ENCODE assay signal across 24 cellular contexts in genomic region chr13:47112900-47113299, GRCh38.
"Had no signal": no experiment of that assay in that cellular context is flagged by ENCODE, and none has a peak within 500 bp of the region (broad histone marks: within the 10 kb centered on the region; RNA-seq: fewer than 3 reads in every experiment).

No MANE protein-coding gene starts in this region.

- H3K4me2 ChIP-seq: hepatocyte had no signal

- H2AFZ ChIP-seq: hepatocyte had no signal

- H3K4me3 Mint-ChIP-seq: activated naive CD4-positive, alpha-beta T cell treated with anti-CD3 and anti-CD28 coated beads for 36 hours; activated naive CD8-positive, alpha-beta T cell treated with anti-CD3 and anti-CD28 coated beads, Interleukin-2, amount 10 ng/mL, durations not matched to agents 7 days and 5 days; naive thymus-derived CD4-positive, alpha-beta T cell; neural crest cell; type B pancreatic cell had no signal

- H3K4me1 ChIP-seq: left ventricle myocardium inferior, spleen, vagina had no signal

- H3K9me3 Mint-ChIP-seq: activated naive CD4-positive, alpha-beta T cell treated with anti-CD3 and anti-CD28 coated beads for 36 hours; activated naive CD8-positive, alpha-beta T cell treated with anti-CD3 and anti-CD28 coated beads, Interleukin-2, amount 10 ng/mL, durations not matched to agents 7 days and 5 days; neural crest cell; type B pancreatic cell had no signal

- H3K27ac Mint-ChIP-seq: activated naive CD4-positive, alpha-beta T cell treated with anti-CD3 and anti-CD28 coated beads for 36 hours; activated naive CD8-positive, alpha-beta T cell treated with anti-CD3 and anti-CD28 coated beads, Interleukin-2, amount 10 ng/mL, durations not matched to agents 7 days and 5 days; naive thymus-derived CD4-positive, alpha-beta T cell; progenitor cell of endocrine pancreas; type B pancreatic cell had no signal

- H3K9me3 ChIP-seq: left ventricle myocardium inferior, spleen, thoracic aorta, vagina had no signal

- H3K27me3 ChIP-seq: cardiac muscle cell, hepatocyte, spleen, vagina had no signal

- H3K4me3 ChIP-seq: cardiac muscle cell, hepatocyte, left ventricle myocardium inferior, spleen, thoracic aorta, vagina had no signal

- H3K79me2 ChIP-seq: hepatocyte had no signal

- H3K27me3 Mint-ChIP-seq: type B pancreatic cell had no signal

- DNase-seq: activated CD4-positive, alpha-beta T cell treated with anti-CD3 and anti-CD28 coated beads for 4 hours; activated CD4-positive, alpha-beta T cell treated with anti-CD3 and anti-CD28 coated beads, Interleukin-2, amount 50 U/mL, for 48 hours; activated CD4-positive, CD25-positive, alpha-beta regulatory T cell; activated CD8-positive, alpha-beta memory T cell treated with anti-CD3 and anti-CD28 coated beads, Interleukin-2, amount 50 U/mL, for 48 hours; activated naive CD4-positive, alpha-beta T cell treated with anti-CD3 and anti-CD28 coated beads for 36 hours; activated naive CD8-positive, alpha-beta T cell treated with anti-CD3 and anti-CD28 coated beads, Interleukin-2, amount 10 ng/mL, durations not matched to agents 7 days and 5 days; activated T-cell treated with anti-CD3 and anti-CD28 coated beads, Interleukin-2, amount 50 U/mL, for 48 hours; amygdala; effector CD8-positive, alpha-beta T cell; glutamatergic neuron; left ventricle myocardium inferior; naive thymus-derived CD4-positive, alpha-beta T cell; retina; spleen; stimulated activated CD4-positive, alpha-beta T cell treated with anti-CD3 and anti-CD28 coated beads, Interleukin-4, amount 100 ng/mL, for 1 hour; stimulated activated naive CD4-positive, alpha-beta T cell treated with Interleukin-2 at 50 U/mL for 16 hours had no signal

- H3K27ac ChIP-seq: cardiac muscle cell, hepatocyte, left ventricle myocardium inferior, spleen, thoracic aorta, vagina had no signal

- H3K36me3 ChIP-seq: cardiac muscle cell, left ventricle myocardium inferior, spleen, thoracic aorta, vagina had no signal

- H3K36me3 Mint-ChIP-seq: activated naive CD8-positive, alpha-beta T cell treated with anti-CD3 and anti-CD28 coated beads, Interleukin-2, amount 10 ng/mL, durations not matched to agents 7 days and 5 days; naive thymus-derived CD4-positive, alpha-beta T cell; type B pancreatic cell had no signal

- FAIRE-seq: frontal cortex had no signal
